Comparison of ENCODE assay signal across 8 cellular contexts in the genomic region with DNA sequence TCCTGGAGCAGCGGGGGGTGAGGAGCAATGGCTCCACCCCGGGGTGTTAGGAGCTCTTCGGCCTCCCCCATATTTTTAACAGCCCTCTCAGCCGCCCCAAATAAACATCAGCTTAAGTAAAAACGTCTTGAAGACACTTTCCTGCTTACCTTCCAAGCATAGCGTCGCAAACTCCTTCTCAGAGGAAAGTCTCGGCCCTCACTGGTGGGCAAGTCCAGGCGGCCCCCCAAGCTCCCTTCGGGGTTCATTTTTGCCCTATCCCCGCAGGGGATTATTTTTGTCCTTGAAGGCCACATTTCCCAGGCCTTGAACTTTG. TPM values are rescaled to one million over a fixed set of nuclear protein-coding genes. Genes with fewer than 3 reads are reported as not detected.
DNase-seq lines count a peak whose midpoint lies in the region; ATAC-seq, FAIRE-seq and TF ChIP-seq lines count a peak whose summit lies in the region.

No MANE protein-coding gene starts in this region.

- H3K27ac ChIP-seq in BLaER1, result peak overlapping the region; percentile 96
- peak overlapping the region; percentile 83 for H3K27ac ChIP-seq in naive thymus-derived CD4-positive, alpha-beta T cell (ENCODE audit: low read depth, low read length)

- H4K20me1 ChIP-seq in BLaER1, result peaks cover 52% of the 10 kb centered on the region

- H3K4me3 Mint-ChIP-seq in IgD-negative memory B cell (peak overlapping the region; percentile 80 to 97 (median 92)), chondrocyte (ENCODE audit: unreplicated experiment) (peak overlapping the region; percentile 73)
- H3K4me3 Mint-ChIP-seq in naive thymus-derived CD4-positive, alpha-beta T cell, result peak overlapping the region; percentile 90 to 99 (median 98)

- POLR2A ChIA-PET in naive thymus-derived CD4-positive, alpha-beta T cell (lab: Charles Lee), result interaction anchor here (0.7 to 6.8 kb wide), 25 partner anchors 8 to 1744 kb away, joined by 3 to 109 read pairs (median 5); partner anchors contain the start of genes AURKA, CASS4, CSTF1 and PMEPA1

- CTCF ChIA-PET in naive thymus-derived CD4-positive, alpha-beta T cell (lab: Charles Lee), result interaction anchor here (0.7 to 2.0 kb wide), 10 partner anchors 10 to 916 kb away, joined by 3 to 7 read pairs (median 5); no protein-coding TSS in a partner anchor

- H3K4me1 Mint-ChIP-seq in IgD-negative memory B cell, result peaks cover 27 to 37% (median 27%) of the 10 kb centered on the region in 3 donors
- peaks cover 42% of the 10 kb centered on the region for H3K4me1 Mint-ChIP-seq in chondrocyte (ENCODE audit: low read depth)
- H3K4me1 Mint-ChIP-seq in naive thymus-derived CD4-positive, alpha-beta T cell, result peaks cover 38 to 64% (median 54%) of the 10 kb centered on the region in 7 donors

- ATAC-seq in naive thymus-derived CD4-positive, alpha-beta T cell, result no peak
- no peak for ATAC-seq in HG02623 (IDR thresholded peaks at IDR 0.05; ENCODE audit: unreplicated experiment)
- no peak for ATAC-seq in HG02870 (IDR thresholded peaks at IDR 0.05; ENCODE audit: unreplicated experiment)
- no peak for ATAC-seq in HG03520 (IDR thresholded peaks at IDR 0.05; ENCODE audit: unreplicated experiment)

- peaks cover 42% of the 10 kb centered on the region for H3K36me3 ChIP-seq in BLaER1
- H3K36me3 ChIP-seq in naive thymus-derived CD4-positive, alpha-beta T cell (ENCODE audit: control insufficient read depth in 2 of 3, insufficient read depth in 3 of 3, low read length in 3 of 3), result peaks cover 26 to 52% (median 34%) of the 10 kb centered on the region in 3 experiments

- H3K4me3 ChIP-seq in BLaER1, result peak overlapping the region; percentile 97
- H3K4me3 ChIP-seq in naive thymus-derived CD4-positive, alpha-beta T cell (ENCODE audit: low read length), result peak overlapping the region; percentile 99

- no peak for FAIRE-seq in urothelium cell line (lab: Jason Lieb, UNC)

- H3K4me2 ChIP-seq in BLaER1, result peak overlapping the region; percentile 99

- H3K9me3 ChIP-seq in BLaER1, result no peaks in the 10 kb centered on the region
- no peaks in the 10 kb centered on the region for H3K9me3 ChIP-seq in naive thymus-derived CD4-positive, alpha-beta T cell (ENCODE audit: control insufficient read depth in 2 of 3, low read length in 3 of 3)

- H3K27me3 Mint-ChIP-seq in IgD-negative memory B cell, result no peaks in the 10 kb centered on the region
- H3K27me3 Mint-ChIP-seq in chondrocyte (ENCODE audit: low read depth), result no peaks in the 10 kb centered on the region
- H3K27me3 Mint-ChIP-seq in naive thymus-derived CD4-positive, alpha-beta T cell, result no peaks in the 10 kb centered on the region

- H3K9ac ChIP-seq in BLaER1, result peak overlapping the region; percentile 97

- DNase-seq in chondrocyte (ENCODE audit: low spot score) (peak; percentile 33), urothelium cell line (ENCODE audit: low spot score) (no peak)
- DNase-seq in naive thymus-derived CD4-positive, alpha-beta T cell, result peak in 3 of 9 donors; percentile 25 to 37 (median 29)

- intact Hi-C loops in naive thymus-derived CD4-positive, alpha-beta T cell (cut with micrococcal nuclease), result loop anchor here (1.0 to 10.0 kb wide), 3 partner anchors 227 to 1643 kb away; partner anchors contain the start of genes ATP5F1E (in 1 of the 2) and STX16 (in 1 of the 2)

- peaks cover 79% of the 10 kb centered on the region for H3K4me1 ChIP-seq in BLaER1
- H3K4me1 ChIP-seq in naive thymus-derived CD4-positive, alpha-beta T cell (ENCODE audit: control insufficient read depth in 2 of 2, insufficient read depth in 2 of 2, low read length in 2 of 2), result peaks cover 55 to 57% of the 10 kb centered on the region in 2 donors

- H3K27ac Mint-ChIP-seq in IgD-negative memory B cell (peak overlapping the region; percentile 84 to 99 (median 97)), chondrocyte (ENCODE audit: unreplicated experiment) (no peak overlapping the region)
- peak overlapping the region; percentile 92 to 100 (median 99) for H3K27ac Mint-ChIP-seq in naive thymus-derived CD4-positive, alpha-beta T cell

- H3K9me3 Mint-ChIP-seq in IgD-negative memory B cell (peaks cover 0 to 1% (median 0%) of the 10 kb centered on the region in 3 donors), chondrocyte (ENCODE audit: low read depth) (no peaks in the 10 kb centered on the region)
- H3K9me3 Mint-ChIP-seq in naive thymus-derived CD4-positive, alpha-beta T cell, result peaks cover 0 to 5% (median 0%) of the 10 kb centered on the region in 11 donors

- no peak for TF ChIP-seq CTCF in chondrocyte (IDR thresholded peaks at IDR 0.05)

- peaks cover 3% of the 10 kb centered on the region for H3K36me3 Mint-ChIP-seq in IgD-negative memory B cell
- peaks cover 4% of the 10 kb centered on the region for H3K36me3 Mint-ChIP-seq in chondrocyte (ENCODE audit: low read depth)
- H3K36me3 Mint-ChIP-seq in naive thymus-derived CD4-positive, alpha-beta T cell, result peaks cover 9 to 39% (median 32%) of the 10 kb centered on the region in 5 donors

- H3K27me3 ChIP-seq in BLaER1, result no peaks in the 10 kb centered on the region
- H3K27me3 ChIP-seq in naive thymus-derived CD4-positive, alpha-beta T cell (ENCODE audit: control insufficient read depth in 2 of 2, insufficient read depth in 2 of 2, low read length in 2 of 2), result no peaks in the 10 kb centered on the region

RNA-seq across cellular contexts. Expression of gene RBM38, which starts 0.9 kb away (rescaled TPM):
- 39.2 TPM for polyA plus RNA-seq in IgD-negative memory B cell
- total RNA-seq in chondrocyte, result 10.8 to 12.0 TPM (median 11.2 TPM) in 3 replicates
- total RNA-seq in naive thymus-derived CD4-positive, alpha-beta T cell, result 100 to 1,000 TPM in 4 of 5 experiments, 10 to 100 TPM in 1; 70.6 to 260 (median 127) TPM
- polyA plus RNA-seq in naive thymus-derived CD4-positive, alpha-beta T cell, result 100 to 1,000 TPM in 1 of 2 donors, 10 to 100 TPM in 1; 63.0 to 129 TPM

RNA-seq across cellular contexts. Expression of gene RAE1, which starts 41.0 kb away (rescaled TPM):
- polyA plus RNA-seq in IgD-negative memory B cell, result 38.6 TPM
- total RNA-seq in chondrocyte, result 17.6 to 22.3 TPM (median 19.0 TPM) in 3 replicates
- 10 to 100 TPM; 31.0 to 41.3 (median 35.2) TPM for total RNA-seq in naive thymus-derived CD4-positive, alpha-beta T cell
- 10 to 100 TPM; 47.4 to 65.1 TPM for polyA plus RNA-seq in naive thymus-derived CD4-positive, alpha-beta T cell
